In the genomic region with DNA sequence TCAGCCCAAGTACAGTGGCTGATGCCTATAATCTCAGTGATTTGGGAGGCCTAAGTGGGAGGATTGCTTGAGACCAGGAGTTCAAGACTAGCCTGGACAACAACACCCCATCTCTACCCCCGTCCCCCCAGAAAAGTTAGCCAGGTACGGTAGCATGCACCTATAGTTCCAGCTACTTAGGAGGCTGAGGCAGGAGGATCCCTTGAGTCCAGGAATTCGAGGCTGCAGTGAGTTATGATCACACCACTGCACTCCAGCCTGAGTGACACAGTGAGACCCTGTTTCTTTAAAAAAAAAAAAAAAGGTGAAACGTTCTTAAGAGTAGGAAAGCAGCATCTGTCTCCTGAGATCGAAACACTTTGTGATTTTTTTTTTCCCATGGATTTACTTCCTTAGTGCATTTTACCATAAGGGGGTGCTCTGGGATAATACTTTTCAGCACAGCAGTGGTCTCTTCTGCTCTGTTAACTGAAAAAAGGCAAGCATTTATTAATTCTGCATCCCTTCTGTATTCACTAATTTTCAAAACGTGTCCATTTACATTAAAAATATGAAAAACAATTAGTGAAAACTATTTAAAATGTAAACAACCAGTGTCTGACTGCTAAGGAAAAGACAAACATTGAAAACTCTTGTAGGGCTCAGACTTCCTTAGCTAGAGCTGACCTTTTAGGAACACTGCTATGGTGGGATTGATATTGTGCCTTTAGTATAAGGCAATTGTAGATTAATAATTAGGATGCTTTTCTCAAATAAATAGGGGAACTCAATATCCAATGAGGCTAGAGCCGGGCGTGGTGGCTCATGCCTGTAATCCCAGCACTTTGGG, we compare ENCODE assay signal across 9 cellular contexts. TPM values are rescaled to one million over a fixed set of nuclear protein-coding genes. Genes with fewer than 3 reads are reported as not detected.
DNase-seq lines count a peak whose midpoint lies in the region; ATAC-seq and TF ChIP-seq lines count a peak whose summit lies in the region.
"Had no signal": no experiment of that assay in that cellular context is flagged by ENCODE, and none has a peak within 500 bp of the region (broad histone marks: within the 10 kb centered on the region; RNA-seq: fewer than 3 reads in every experiment).

No MANE protein-coding gene starts in this region.

- TF ChIP-seq CTCF in BE2C (IDR thresholded peaks at IDR 0.05; ENCODE audit: low read depth, low read length) (peak; percentile 57), ascending aorta (IDR thresholded peaks at IDR 0.05) (peak in 2 of 3 experiments; percentile 58 to 73)

- H3K27me3 ChIP-seq in BE2C: no peaks in the 10 kb centered on the region
- H3K27me3 ChIP-seq in ascending aorta: no peaks in the 10 kb centered on the region

- intact Hi-C loops in ascending aorta (cut with DNase I): loop anchor here (1.0 kb wide), 1 partner anchor 233 kb away; no protein-coding TSS in a partner anchor

- ATAC-seq in activated naive CD8-positive, alpha-beta T cell treated with anti-CD3 and anti-CD28 coated beads, Interleukin-2, amount 50 U/mL, for 24 hours: no peak
- no peak for ATAC-seq in GM21825 (IDR thresholded peaks at IDR 0.05; ENCODE audit: unreplicated experiment)

- H3K27ac Mint-ChIP-seq in activated naive CD8-positive, alpha-beta T cell treated with anti-CD3 and anti-CD28 coated beads, Interleukin-2, amount 50 U/mL, for 24 hours: no peak overlapping the region
- H3K27ac Mint-ChIP-seq: activated naive CD4-positive, alpha-beta T cell treated with anti-CD3 and anti-CD28 coated beads, Interleukin-2, amount 50 U/mL, for 24 hours had no signal

- H3K27ac ChIP-seq in ascending aorta: no peak overlapping the region

- no peak overlapping the region for H3K4me3 Mint-ChIP-seq in activated naive CD8-positive, alpha-beta T cell treated with anti-CD3 and anti-CD28 coated beads, Interleukin-2, amount 50 U/mL, for 24 hours
- H3K4me3 Mint-ChIP-seq: activated naive CD4-positive, alpha-beta T cell treated with anti-CD3 and anti-CD28 coated beads, Interleukin-2, amount 50 U/mL, for 24 hours had no signal

- H3K9me3 Mint-ChIP-seq in activated naive CD8-positive, alpha-beta T cell treated with anti-CD3 and anti-CD28 coated beads, Interleukin-2, amount 50 U/mL, for 24 hours: no peaks in the 10 kb centered on the region
- H3K9me3 Mint-ChIP-seq: activated naive CD4-positive, alpha-beta T cell treated with anti-CD3 and anti-CD28 coated beads, Interleukin-2, amount 50 U/mL, for 24 hours had no signal

- DNase-seq in BE2C (no peak), NCI-H1105 treated with DMSO at 0.1 percent for 48 hours (lab: John Stamatoyannopoulos, UW) (peak; percentile 74), ascending aorta (ENCODE audit: low spot score in 2 of 2) (no peak), kidney tubule cell (ENCODE audit: low spot score) (peak; percentile 55), mesenteric fat pad (ENCODE audit: low spot score) (no peak)
- no peak for DNase-seq in activated naive CD8-positive, alpha-beta T cell treated with anti-CD3 and anti-CD28 coated beads, Interleukin-2, amount 50 U/mL, for 24 hours
- DNase-seq in activated CD4-positive, alpha-beta T cell treated with anti-CD3 and anti-CD28 coated beads, Interleukin-2, amount 50 U/mL, for 48 hours: no peak

- H3K36me3 Mint-ChIP-seq in activated naive CD8-positive, alpha-beta T cell treated with anti-CD3 and anti-CD28 coated beads, Interleukin-2, amount 50 U/mL, for 24 hours (ENCODE audit: low read depth): no peaks in the 10 kb centered on the region
- H3K36me3 Mint-ChIP-seq: activated naive CD4-positive, alpha-beta T cell treated with anti-CD3 and anti-CD28 coated beads, Interleukin-2, amount 50 U/mL, for 24 hours had no signal

- H3K4me1 ChIP-seq in BE2C: no peaks in the 10 kb centered on the region
- H3K4me1 ChIP-seq in ascending aorta: no peaks in the 10 kb centered on the region

- no peaks in the 10 kb centered on the region for H3K36me3 ChIP-seq in BE2C
- no peaks in the 10 kb centered on the region for H3K36me3 ChIP-seq in ascending aorta

- no peak overlapping the region for H3K4me3 ChIP-seq in BE2C (ENCODE audit: low read depth, low read length)
- no peak overlapping the region for H3K4me3 ChIP-seq in ascending aorta

- H3K4me1 Mint-ChIP-seq in activated naive CD8-positive, alpha-beta T cell treated with anti-CD3 and anti-CD28 coated beads, Interleukin-2, amount 50 U/mL, for 24 hours: peaks cover 3% of the 10 kb centered on the region
- H3K4me1 Mint-ChIP-seq: activated naive CD4-positive, alpha-beta T cell treated with anti-CD3 and anti-CD28 coated beads, Interleukin-2, amount 50 U/mL, for 24 hours had no signal

- H3K9me3 ChIP-seq in BE2C: no peaks in the 10 kb centered on the region
- no peaks in the 10 kb centered on the region for H3K9me3 ChIP-seq in ascending aorta

- peaks cover 5% of the 10 kb centered on the region for H3K27me3 Mint-ChIP-seq in activated naive CD8-positive, alpha-beta T cell treated with anti-CD3 and anti-CD28 coated beads, Interleukin-2, amount 50 U/mL, for 24 hours

RNA-seq across cellular contexts. Expression of gene USP44, which starts 31.2 kb away (rescaled TPM):
- polyA plus RNA-seq in BE2C (2012; ENCODE audit: insufficient read depth, insufficient read length, low read depth): 0.31 TPM
- 5.7 TPM for total RNA-seq in ascending aorta
- 1.3 TPM for total RNA-seq in mesenteric fat pad

Comparison
In these comparisons a context has a peak if more than half of its experiments do, and no peak if none do; other contexts are left out.
1. DNase-seq: peak in NCI-H1105 treated with DMSO at 0.1 percent for 48 hours (single experiment) and kidney tubule cell (single experiment); none in BE2C (single experiment), ascending aorta (0 of 2), activated naive CD8-positive, alpha-beta T cell treated with anti-CD3 and anti-CD28 coated beads, Interleukin-2, amount 50 U/mL, for 24 hours (single experiment), mesenteric fat pad (single experiment) and activated CD4-positive, alpha-beta T cell treated with anti-CD3 and anti-CD28 coated beads, Interleukin-2, amount 50 U/mL, for 48 hours (0 of 2).